In genomic region chr7:21253740-21254687, GRCh38 we compare ENCODE assay signal across 9 cellular contexts.
DNase-seq lines count a peak whose midpoint lies in the region; ATAC-seq and FAIRE-seq lines count a peak whose summit lies in the region.
"Had no signal": no experiment of that assay in that cellular context is flagged by ENCODE, and none has a peak within 500 bp of the region (broad histone marks: within the 10 kb centered on the region; RNA-seq: fewer than 3 reads in every experiment).

No MANE protein-coding gene starts in this region.

- peak; percentile 24 for FAIRE-seq in frontal cortex (lab: Jason Lieb, UNC)
- FAIRE-seq: A204.1 had no signal

- no peak for ATAC-seq in HG03039 (IDR thresholded peaks at IDR 0.05; ENCODE audit: unreplicated experiment)

- DNase-seq in NCI-H1436 (lab: John Stamatoyannopoulos, UW), result peak; percentile 78
- no peak for DNase-seq in NCI-H1436 treated with DMSO at 0.1 percent for 48 hours (lab: John Stamatoyannopoulos, UW)
- DNase-seq in HT1080 (ENCODE audit: low read depth), result peak; percentile 37
- DNase-seq in NCI-H82 (lab: John Stamatoyannopoulos, UW), result peak; percentile 83
- DNase-seq in activated T-cell treated with anti-CD3 and anti-CD28 coated beads for 48 hours (ENCODE audit: low read depth), result peak; percentile 12
- DNase-seq in frontal cortex (ENCODE audit: low spot score in 2 of 2), result peak; percentile 17 to 43
- peak; percentile 85 for DNase-seq in pons (ENCODE audit: low spot score)
